In genomic region chr15:41897327-41897726, GRCh38 we compare ENCODE assay signal across 19 cellular contexts. TPM values are rescaled to one million over a fixed set of nuclear protein-coding genes. Genes with fewer than 3 reads are reported as not detected.
DNase-seq lines count a peak whose midpoint lies in the region; ATAC-seq and TF ChIP-seq lines count a peak whose summit lies in the region.
"Had no signal": no experiment of that assay in that cellular context is flagged by ENCODE, and none has a peak within 500 bp of the region (broad histone marks: within the 10 kb centered on the region; RNA-seq: fewer than 3 reads in every experiment).

No MANE protein-coding gene starts in this region.

- peaks cover 29 to 30% of the 10 kb centered on the region in 2 donors for H3K4me1 Mint-ChIP-seq in effector memory CD8-positive, alpha-beta T cell (ENCODE audit: low read depth in 2 of 2)
- H3K4me1 Mint-ChIP-seq in stimulated activated naive B cell treated with anti-CD40 and anti-IgM and Interleukin-4, amounts not matched to agents 10 μg/mL and 1 μg/mL and 100 μg/mL, for 72 hours = peaks cover 29 to 43% of the 10 kb centered on the region in 2 donors

- no peaks in the 10 kb centered on the region for H3K27me3 ChIP-seq in cardiac muscle cell
- H3K27me3 ChIP-seq: breast epithelium, testis had no signal

- no peak for ATAC-seq in Right ventricle myocardium inferior
- no peak for ATAC-seq in effector memory CD8-positive, alpha-beta T cell (replicated peaks)
- no peak for ATAC-seq in stimulated activated naive B cell treated with anti-CD40 and anti-IgM and Interleukin-4, amounts not matched to agents 10 μg/mL and 1 μg/mL and 100 μg/mL, for 72 hours (replicated peaks)
- no peak for ATAC-seq in GM18517 (IDR thresholded peaks at IDR 0.05; ENCODE audit: unreplicated experiment)
- no peak for ATAC-seq in GM18868 (IDR thresholded peaks at IDR 0.05; ENCODE audit: unreplicated experiment)
- ATAC-seq: mucosa of descending colon had no signal

- no peak overlapping the region for H3K4me3 Mint-ChIP-seq in effector memory CD8-positive, alpha-beta T cell
- H3K4me3 Mint-ChIP-seq in stimulated activated naive B cell treated with anti-CD40 and anti-IgM and Interleukin-4, amounts not matched to agents 10 μg/mL and 1 μg/mL and 100 μg/mL, for 72 hours = peak overlapping the region in 1 of 2 donors; percentile 20

- intact Hi-C loops in Right ventricle myocardium inferior (cut with DNase I) = no loop called here

- H3K27ac Mint-ChIP-seq in effector memory CD8-positive, alpha-beta T cell = peak overlapping the region; percentile 99 to 100
- H3K27ac Mint-ChIP-seq in stimulated activated naive B cell treated with anti-CD40 and anti-IgM and Interleukin-4, amounts not matched to agents 10 μg/mL and 1 μg/mL and 100 μg/mL, for 72 hours = peak overlapping the region; percentile 42

- H3K27me3 Mint-ChIP-seq in effector memory CD8-positive, alpha-beta T cell = no peaks in the 10 kb centered on the region
- H3K27me3 Mint-ChIP-seq in stimulated activated naive B cell treated with anti-CD40 and anti-IgM and Interleukin-4, amounts not matched to agents 10 μg/mL and 1 μg/mL and 100 μg/mL, for 72 hours = no peaks in the 10 kb centered on the region

- H3K27ac ChIP-seq in cardiac muscle cell = peak overlapping the region; percentile 25
- H3K27ac ChIP-seq: KMS-11, parathyroid adenoma, testis, WERI-Rb-1 had no signal

- DNase-seq in cardiac muscle cell (ENCODE audit: low read depth in 1 of 2, low spot score in 1 of 2) = no peak
- DNase-seq in Right ventricle myocardium inferior (ENCODE audit: missing footprints) = no peak
- DNase-seq in NCI-H1694 (lab: John Stamatoyannopoulos, UW) = peak; percentile 51
- DNase-seq in effector memory CD8-positive, alpha-beta T cell = no peak
- no peak for DNase-seq in stimulated activated naive B cell treated with anti-CD40 and anti-IgM and Interleukin-4, amounts not matched to agents 10 μg/mL and 1 μg/mL and 100 μg/mL, for 72 hours
- no peak for DNase-seq in DMS153 (lab: John Stamatoyannopoulos, UW)
- DNase-seq: activated naive CD4-positive, alpha-beta T cell treated with Interleukin-2 at 50 U/mL for 16 hours; DMS79; effector CD4-positive, alpha-beta T cell; mucosa of descending colon; NCI-H1105 treated with DMSO at 0.1 percent for 48 hours; stimulated activated CD4-positive, alpha-beta T cell treated with anti-CD3 and anti-CD28 coated beads, Interleukin-2, amount 100 ng/mL, for 48 hours; testis; WERI-Rb-1 had no signal

- no peak for TF ChIP-seq CTCF in cardiac muscle cell (IDR thresholded peaks at IDR 0.05; ENCODE audit: low read depth, low read length)

- no peaks in the 10 kb centered on the region for H3K9me3 Mint-ChIP-seq in effector memory CD8-positive, alpha-beta T cell
- no peaks in the 10 kb centered on the region for H3K9me3 Mint-ChIP-seq in stimulated activated naive B cell treated with anti-CD40 and anti-IgM and Interleukin-4, amounts not matched to agents 10 μg/mL and 1 μg/mL and 100 μg/mL, for 72 hours

- H3K9me3 ChIP-seq in cardiac muscle cell (ENCODE audit: low read depth) = no peaks in the 10 kb centered on the region
- H3K9me3 ChIP-seq: breast epithelium, mucosa of descending colon, testis had no signal

- H3K36me3 Mint-ChIP-seq in effector memory CD8-positive, alpha-beta T cell (ENCODE audit: insufficient read depth) = peaks cover 62% of the 10 kb centered on the region
- peaks cover 44 to 61% of the 10 kb centered on the region in 2 donors for H3K36me3 Mint-ChIP-seq in stimulated activated naive B cell treated with anti-CD40 and anti-IgM and Interleukin-4, amounts not matched to agents 10 μg/mL and 1 μg/mL and 100 μg/mL, for 72 hours

- peaks cover 16% of the 10 kb centered on the region for H3K4me1 ChIP-seq in cardiac muscle cell (ENCODE audit: low read depth)
- H3K4me1 ChIP-seq: parathyroid adenoma had no signal

- peaks cover 8% of the 10 kb centered on the region for H3K36me3 ChIP-seq in cardiac muscle cell
- H3K36me3 ChIP-seq: breast epithelium had no signal

- no peak overlapping the region for H3K4me3 ChIP-seq in cardiac muscle cell
- H3K4me3 ChIP-seq: breast epithelium, mucosa of descending colon, testis had no signal

RNA-seq across cellular contexts. Expression of gene SPTBN5, which starts 3.5 kb away (rescaled TPM):
- total RNA-seq in cardiac muscle cell (2.1 and 3.0 TPM in 2 replicates), Right ventricle myocardium inferior (3.5 TPM)
- polyA plus RNA-seq in cardiac muscle cell = 0.62 and 0.70 TPM in 2 replicates

RNA-seq across cellular contexts. Expression of gene PLA2G4B, which starts 58.7 kb away (rescaled TPM):
- total RNA-seq in cardiac muscle cell (11.8 and 20.1 TPM in 2 replicates), Right ventricle myocardium inferior (5.8 TPM)
- 29.1 and 32.3 TPM in 2 replicates for polyA plus RNA-seq in cardiac muscle cell
